Comparison of ENCODE assay signal across 15 cellular contexts in the genomic region with DNA sequence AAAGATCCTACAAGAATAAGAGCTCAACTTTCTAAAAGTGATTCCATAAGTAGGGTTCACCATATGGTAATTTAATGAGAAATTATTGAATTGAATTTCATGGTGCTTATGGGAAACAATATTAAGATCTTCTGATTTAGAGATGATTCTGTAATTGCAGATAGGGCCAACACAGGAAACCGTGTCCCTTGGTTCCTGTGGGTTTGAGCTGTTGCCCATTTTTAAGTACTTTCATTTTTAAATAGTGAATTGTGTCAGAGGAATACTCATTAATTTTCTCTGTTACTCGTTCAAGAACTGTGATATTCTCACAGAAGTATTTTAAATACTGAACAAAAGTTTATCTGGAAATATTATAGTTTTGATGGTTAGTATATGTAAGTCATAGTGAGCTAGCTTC.
DNase-seq lines count a peak whose midpoint lies in the region; ATAC-seq and TF ChIP-seq lines count a peak whose summit lies in the region.
"Had no signal": no experiment of that assay in that cellular context is flagged by ENCODE, and none has a peak within 500 bp of the region (broad histone marks: within the 10 kb centered on the region; RNA-seq: fewer than 3 reads in every experiment).

No MANE protein-coding gene starts in this region.

- no peaks in the 10 kb centered on the region for H3K9me3 Mint-ChIP-seq in CD14-positive monocyte

- H3K4me3 Mint-ChIP-seq in CD14-positive monocyte = no peak overlapping the region

- ATAC-seq in GM18502 (IDR thresholded peaks at IDR 0.05; ENCODE audit: poor library complexity, unreplicated experiment) = peak; percentile 79
- ATAC-seq in GM19372 (IDR thresholded peaks at IDR 0.05; ENCODE audit: low read depth, unreplicated experiment) = peak; percentile 66
- ATAC-seq in HG03103 (IDR thresholded peaks at IDR 0.05; ENCODE audit: low read depth, unreplicated experiment) = peak; percentile 48
- no peak for ATAC-seq in HG02571 (IDR thresholded peaks at IDR 0.05; ENCODE audit: unreplicated experiment)
- ATAC-seq: body of pancreas had no signal

- TF ChIP-seq CTCF in CD14-positive monocyte (IDR thresholded peaks at IDR 0.05) = no peak

- H3K4me1 Mint-ChIP-seq in CD14-positive monocyte = peaks cover 10% of the 10 kb centered on the region

- H3K27me3 Mint-ChIP-seq in CD14-positive monocyte (ENCODE audit: low read depth in 3 of 3) = no peaks in the 10 kb centered on the region

- H3K36me3 Mint-ChIP-seq in CD14-positive monocyte = no peaks in the 10 kb centered on the region

- DNase-seq in astrocyte of the hippocampus (ENCODE audit: low read depth, low spot score) (peak; percentile 9), HCEC 1CT (no peak), NCI-H2227 treated with DMSO at 0.1 percent for 48 hours (lab: John Stamatoyannopoulos, UW) (no peak), CD14-positive monocyte (ENCODE audit: low spot score) (no peak)
- DNase-seq: body of pancreas; Caco-2; NCI-H226; ovary; RPMI8226; stimulated activated CD4-positive, alpha-beta T cell treated with anti-CD3 and anti-CD28 coated beads, Interleukin-2, amount 100 ng/mL, for 24 hours; stimulated activated naive CD4-positive, alpha-beta T cell treated with Interleukin-2 at 50 U/mL for 16 hours had no signal

- no peak overlapping the region for H3K27ac Mint-ChIP-seq in CD14-positive monocyte

- intact Hi-C loops in CD14-positive monocyte (cut with micrococcal nuclease) = no loop called here
